In the genomic region with DNA sequence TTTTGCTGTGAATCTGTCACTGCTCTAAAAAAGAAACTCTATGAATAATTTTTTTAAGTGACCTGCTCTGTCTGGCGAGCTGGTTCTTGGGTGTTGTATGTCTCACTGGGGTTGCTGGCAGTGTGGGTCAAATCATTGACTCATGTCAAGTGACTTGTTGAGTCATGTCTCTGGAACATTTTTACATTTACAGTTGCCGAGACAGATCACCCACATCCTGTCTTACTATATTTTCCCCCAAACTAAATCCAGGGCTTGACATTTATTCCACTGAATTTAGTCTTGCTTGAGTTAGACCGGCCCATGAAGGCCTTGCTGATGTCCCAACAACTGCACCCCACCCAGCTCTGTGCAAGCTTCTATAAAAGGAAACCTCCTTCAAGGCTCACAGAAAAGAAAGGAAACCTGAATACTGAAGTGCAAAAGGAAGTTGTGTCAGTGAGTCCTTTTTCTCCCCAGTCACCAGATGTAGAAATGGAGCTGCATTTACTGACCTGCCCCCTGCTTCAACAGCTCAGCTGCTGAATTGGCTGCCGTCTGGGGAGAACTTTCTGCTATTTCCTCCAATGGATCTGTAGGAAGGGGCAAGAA, we compare ENCODE assay signal across 1 cellular context.
TF ChIP-seq lines count a peak whose summit lies in the region.

No MANE protein-coding gene starts in this region.

TF ChIP-seq in IMR-90, 13 proteins besides CTCF, POLR2A, EP300 and RAD21:
- TF ChIP-seq ELK1 (IDR thresholded peaks at IDR 0.05; ENCODE audit: borderline replicate concordance, low read depth, low read length): no peak
- TF ChIP-seq BHLHE40 (IDR thresholded peaks at IDR 0.05; ENCODE audit: low read depth, low read length): peak; percentile 75
- TF ChIP-seq CEBPB (IDR thresholded peaks at IDR 0.05; ENCODE audit: low read depth, low read length): peak; percentile 58
- no peak for TF ChIP-seq MAFK (IDR thresholded peaks at IDR 0.05; ENCODE audit: low read depth, low read length)
- peak; percentile 49; the same call in 1 of the 2 replicates for TF ChIP-seq FOS (IDR thresholded peaks at IDR 0.05; ENCODE audit: low read depth, low read length)
